In genomic region chr11:30196400-30197206, GRCh38 we compare ENCODE assay signal across 8 cellular contexts. TPM values are rescaled to one million over a fixed set of nuclear protein-coding genes. Genes with fewer than 3 reads are reported as not detected.
DNase-seq lines count a peak whose midpoint lies in the region; ATAC-seq and TF ChIP-seq lines count a peak whose summit lies in the region.

No MANE protein-coding gene starts in this region.

- no peak overlapping the region for H3K4me3 Mint-ChIP-seq in WTC11
- no peak overlapping the region for H3K4me3 Mint-ChIP-seq in effector memory CD8-positive, alpha-beta T cell

- peak; percentile 99 for ATAC-seq in WTC11
- ATAC-seq in effector memory CD8-positive, alpha-beta T cell (replicated peaks): peak; percentile 79

- CTCF ChIA-PET in WTC11 (lab: Charles Lee): interaction anchor here (0.5 to 2.2 kb wide), 13 partner anchors 12 to 853 kb away, joined by 3 to 22 read pairs (median 4); partner anchors contain the start of gene FSHB

- H3K9me3 Mint-ChIP-seq in WTC11: peaks cover 30% of the 10 kb centered on the region
- H3K9me3 Mint-ChIP-seq in effector memory CD8-positive, alpha-beta T cell: no peaks in the 10 kb centered on the region

- H3K36me3 Mint-ChIP-seq in WTC11: peaks cover 8% of the 10 kb centered on the region; the same call in 1 of the 2 replicates
- H3K36me3 Mint-ChIP-seq in effector memory CD8-positive, alpha-beta T cell (ENCODE audit: insufficient read depth): no peaks in the 10 kb centered on the region

- DNase-seq in A172 (ENCODE audit: low spot score) (peak; percentile 46), GM12865 (ENCODE audit: low read depth) (peak; percentile 70), HFF-Myc (ENCODE audit: extremely low read depth, low read depth) (no peak), M059J (ENCODE audit: low read depth) (peak; percentile 33), WTC11 (ENCODE audit: low spot score) (peak; percentile 83), midbrain (lab: John Stamatoyannopoulos, UW) (peak; percentile 39)
- peak; percentile 13 to 25 (median 16) for DNase-seq in effector memory CD8-positive, alpha-beta T cell
- DNase-seq in stimulated activated naive CD4-positive, alpha-beta T cell treated with Interleukin-2 at 50 U/mL for 16 hours (lab: John Stamatoyannopoulos, UW): peak; percentile 7

- H3K4me1 Mint-ChIP-seq in WTC11: no peaks in the 10 kb centered on the region
- H3K4me1 Mint-ChIP-seq in effector memory CD8-positive, alpha-beta T cell (ENCODE audit: low read depth in 2 of 2): peaks cover 0 to 4% of the 10 kb centered on the region in 2 donors

- no peak overlapping the region for H3K4me3 ChIP-seq in GM12865 (ENCODE audit: low read depth, low read length)
- no peak overlapping the region for H3K4me3 ChIP-seq in HFF-Myc (replicated peaks; ENCODE audit: low read depth, low read length)

- peak; percentile 87 for TF ChIP-seq CTCF in GM12865 (IDR thresholded peaks at IDR 0.05; ENCODE audit: insufficient read depth, low read depth, low read length, missing control alignments)
- peak; percentile 68 for TF ChIP-seq CTCF in HFF-Myc (IDR thresholded peaks at IDR 0.05; ENCODE audit: low read depth, low read length, missing control alignments)
- TF ChIP-seq CTCF in WTC11 (IDR thresholded peaks at IDR 0.05): peak; percentile 33; the same call in 1 of the 2 replicates

- POLR2A ChIA-PET in WTC11 (lab: Charles Lee): interaction anchor here (0.6 kb wide), 1 partner anchor 674 kb away, joined by 3 read pairs; no protein-coding TSS in a partner anchor

- H3K27me3 Mint-ChIP-seq in WTC11 (ENCODE audit: low read depth): peaks cover 7% of the 10 kb centered on the region; the same call in 1 of the 2 replicates
- no peaks in the 10 kb centered on the region for H3K27me3 Mint-ChIP-seq in effector memory CD8-positive, alpha-beta T cell

- no peak overlapping the region for H3K27ac Mint-ChIP-seq in WTC11
- no peak overlapping the region for H3K27ac Mint-ChIP-seq in effector memory CD8-positive, alpha-beta T cell

TF ChIP-seq in WTC11, 78 proteins besides CTCF, POLR2A, EP300 and RAD21:
- TF ChIP-seq FOXK1 (CRISPR knock-in tag; IDR thresholded peaks at IDR 0.05) (no peak), GTF2I (CRISPR knock-in tag; conservative IDR thresholded peaks at IDR 0.05) (no peak), KAT7 (CRISPR knock-in tag; IDR thresholded peaks at IDR 0.05; ENCODE audit: borderline replicate concordance) (no peak), OVOL2 (CRISPR knock-in tag; IDR thresholded peaks at IDR 0.05; ENCODE audit: borderline replicate concordance) (no peak), ZNF138 (CRISPR knock-in tag; conservative IDR thresholded peaks at IDR 0.05) (no peak), TEAD1 (CRISPR knock-in tag; IDR thresholded peaks at IDR 0.05) (no peak), ZNF512 (CRISPR knock-in tag; IDR thresholded peaks at IDR 0.05; ENCODE audit: borderline replicate concordance) (no peak), ZNF423 (CRISPR knock-in tag; IDR thresholded peaks at IDR 0.05) (no peak), TEAD4 (CRISPR knock-in tag; IDR thresholded peaks at IDR 0.05) (no peak), PRRX2 (CRISPR knock-in tag; IDR thresholded peaks at IDR 0.05) (no peak), E2F5 (CRISPR knock-in tag; IDR thresholded peaks at IDR 0.05) (no peak), CREM (CRISPR knock-in tag; IDR thresholded peaks at IDR 0.05) (no peak), E2F4 (CRISPR knock-in tag; IDR thresholded peaks at IDR 0.05; ENCODE audit: borderline replicate concordance, low read depth) (no peak), ZNF263 (CRISPR knock-in tag; IDR thresholded peaks at IDR 0.05; ENCODE audit: low read depth) (no peak), NR1H2 (CRISPR knock-in tag; IDR thresholded peaks at IDR 0.05) (no peak), FOXJ3 (CRISPR knock-in tag; IDR thresholded peaks at IDR 0.05; ENCODE audit: borderline replicate concordance) (no peak)
TF ChIP-seq in WTC11: peak in this region for 0.

RNA-seq across cellular contexts. Expression of gene FSHB, which starts 34.2 kb away (rescaled TPM):
- not detected in 2 replicates for total RNA-seq in A172 (2014; rRNA removed; shearing (Covaris generic))
- not detected in 2 replicates for total RNA-seq in M059J (2014; rRNA removed; shearing (Covaris generic))
- total RNA-seq in WTC11 (2021): not detected in 3 replicates

Comparison
In these comparisons a context has a peak if more than half of its experiments do, and no peak if none do; other contexts are left out.
1. CTCF ChIP-seq: peak in every context shown above with its lines; median percentile 87 in GM12865; 68 in HFF-Myc; 33 in WTC11.